18 cellular contexts compared by ENCODE assay signal in the genomic region with DNA sequence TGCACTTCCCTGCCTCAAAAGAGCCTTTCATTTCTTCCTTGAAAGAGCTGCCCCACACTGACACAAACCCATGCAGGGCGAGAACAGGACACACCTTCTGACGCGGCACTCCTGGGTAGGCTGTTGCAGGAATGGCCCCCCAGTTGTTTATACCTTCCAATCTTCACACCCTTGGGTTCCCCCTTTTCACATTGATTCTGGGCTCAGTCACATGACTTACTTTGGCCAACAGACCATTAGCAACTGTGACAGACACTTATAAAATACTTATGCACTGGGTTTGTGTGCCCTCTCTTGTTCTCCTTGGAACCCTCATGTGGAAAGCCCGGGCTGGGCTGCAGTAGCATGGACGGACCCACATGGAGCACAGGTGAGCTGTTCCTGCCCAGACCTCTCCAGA.
DNase-seq lines count a peak whose midpoint lies in the region; ATAC-seq lines count a peak whose summit lies in the region.
"Had no signal": no experiment of that assay in that cellular context is flagged by ENCODE, and none has a peak within 500 bp of the region (broad histone marks: within the 10 kb centered on the region; RNA-seq: fewer than 3 reads in every experiment).

No MANE protein-coding gene starts in this region.

- peaks cover 56% of the 10 kb centered on the region for H3K4me1 ChIP-seq in CD4-positive, alpha-beta memory T cell (ENCODE audit: insufficient read depth, low read length)

- H3K4me1 Mint-ChIP-seq in T-helper 2 cell treated with Interferon-gamma antibody and Interleukin-4, amounts not matched to agents 5 μg/mL and 100 μg/mL, for 36 hours (ENCODE audit: low read depth), result peaks cover 80% of the 10 kb centered on the region
- H3K4me1 Mint-ChIP-seq in CD4-positive, alpha-beta memory T cell, result peaks cover 45 to 65% (median 56%) of the 10 kb centered on the region in 4 donors
- peaks cover 53% of the 10 kb centered on the region for H3K4me1 Mint-ChIP-seq in T-helper 17 cell
- peaks cover 63% of the 10 kb centered on the region for H3K4me1 Mint-ChIP-seq in central memory CD8-positive, alpha-beta T cell

- no peaks in the 10 kb centered on the region for H3K27me3 ChIP-seq in CD4-positive, alpha-beta memory T cell (ENCODE audit: insufficient read depth, low read length)
- H3K27me3 ChIP-seq: foreskin keratinocyte, spleen had no signal

- peak overlapping the region; percentile 52 for H3K4me3 Mint-ChIP-seq in T-helper 2 cell treated with Interferon-gamma antibody and Interleukin-4, amounts not matched to agents 5 μg/mL and 100 μg/mL, for 36 hours
- peak overlapping the region in 2 of 8 donors; percentile 9 to 25 for H3K4me3 Mint-ChIP-seq in CD4-positive, alpha-beta memory T cell
- no peak overlapping the region for H3K4me3 Mint-ChIP-seq in T-helper 17 cell
- H3K4me3 Mint-ChIP-seq in central memory CD8-positive, alpha-beta T cell, result peak overlapping the region; percentile 51
- H3K4me3 Mint-ChIP-seq: naive B cell, WTC11 had no signal

- H3K36me3 Mint-ChIP-seq in T-helper 2 cell treated with Interferon-gamma antibody and Interleukin-4, amounts not matched to agents 5 μg/mL and 100 μg/mL, for 36 hours (ENCODE audit: low read depth), result peaks cover 17% of the 10 kb centered on the region
- no peaks in the 10 kb centered on the region for H3K36me3 Mint-ChIP-seq in CD4-positive, alpha-beta memory T cell
- H3K36me3 Mint-ChIP-seq in T-helper 17 cell (ENCODE audit: low read depth), result peaks cover 2% of the 10 kb centered on the region
- peaks cover 8% of the 10 kb centered on the region for H3K36me3 Mint-ChIP-seq in central memory CD8-positive, alpha-beta T cell (ENCODE audit: insufficient read depth)
- H3K36me3 Mint-ChIP-seq: naive B cell, WTC11 had no signal

- H3K9me3 ChIP-seq in CD4-positive, alpha-beta memory T cell (ENCODE audit: control insufficient read depth in 1 of 2, low read length in 2 of 2), result no peaks in the 10 kb centered on the region
- H3K9me3 ChIP-seq in T-helper 17 cell (ENCODE audit: control insufficient read depth, low read length, poor library complexity, severe bottlenecking), result no peaks in the 10 kb centered on the region
- H3K9me3 ChIP-seq: spleen had no signal

- CTCF ChIA-PET in CD4-positive, alpha-beta memory T cell (lab: Charles Lee; ENCODE audit: partially characterized antibody), result interaction anchor here (1.1 to 3.8 kb wide), 4 partner anchors 10 to 150 kb away, joined by 5 to 20 read pairs (median 6); partner anchors contain the start of gene ATXN7L1

- H3K27me3 Mint-ChIP-seq in T-helper 2 cell treated with Interferon-gamma antibody and Interleukin-4, amounts not matched to agents 5 μg/mL and 100 μg/mL, for 36 hours (ENCODE audit: low read depth), result no peaks in the 10 kb centered on the region
- H3K27me3 Mint-ChIP-seq in CD4-positive, alpha-beta memory T cell, result no peaks in the 10 kb centered on the region
- no peaks in the 10 kb centered on the region for H3K27me3 Mint-ChIP-seq in T-helper 17 cell
- H3K27me3 Mint-ChIP-seq in central memory CD8-positive, alpha-beta T cell, result no peaks in the 10 kb centered on the region

- peaks cover 7% of the 10 kb centered on the region for H3K9me3 Mint-ChIP-seq in T-helper 2 cell treated with Interferon-gamma antibody and Interleukin-4, amounts not matched to agents 5 μg/mL and 100 μg/mL, for 36 hours
- peaks cover 0 to 1% (median 0%) of the 10 kb centered on the region in 8 donors for H3K9me3 Mint-ChIP-seq in CD4-positive, alpha-beta memory T cell
- H3K9me3 Mint-ChIP-seq in central memory CD8-positive, alpha-beta T cell, result peaks cover 5% of the 10 kb centered on the region
- H3K9me3 Mint-ChIP-seq: WTC11 had no signal

- intact Hi-C loops in CD4-positive, alpha-beta memory T cell (cut with micrococcal nuclease), result loop anchor here (2.0 to 5.0 kb wide), 2 partner anchors 15 to 115 kb away; no protein-coding TSS in a partner anchor

- no peak overlapping the region for H3K4me3 ChIP-seq in CD4-positive, alpha-beta memory T cell (ENCODE audit: low read length in 2 of 2)
- H3K4me3 ChIP-seq: spleen had no signal

- POLR2A ChIA-PET in CD4-positive, alpha-beta memory T cell (lab: Charles Lee; ENCODE audit: partially characterized antibody), result interaction anchor here (1.1 to 5.7 kb wide), 7 partner anchors 42 to 215 kb away, joined by 3 to 53 read pairs (median 5); partner anchors contain the start of gene ATXN7L1

- H3K36me3 ChIP-seq in CD4-positive, alpha-beta memory T cell (ENCODE audit: insufficient read depth, low read length), result no peaks in the 10 kb centered on the region
- H3K36me3 ChIP-seq: spleen had no signal

- DNase-seq in T-helper 2 cell treated with Interferon-gamma antibody and Interleukin-4, amounts not matched to agents 5 μg/mL and 100 μg/mL, for 36 hours (ENCODE audit: low spot score), result no peak
- DNase-seq in T-helper 2 cell (no peak), T-helper 17 cell (no peak), activated gamma-delta T cell treated with Interleukin-2 at 50 U/mL for 16 hours (no peak)
- no peak for DNase-seq in CD4-positive, alpha-beta memory T cell
- no peak for DNase-seq in central memory CD8-positive, alpha-beta T cell (ENCODE audit: low spot score in 2 of 2)
- DNase-seq: activated gamma-delta T cell, foreskin keratinocyte, GOT3, naive B cell, NCI-H1417, NCI-H524, spleen, trophoblast cell had no signal

- peak overlapping the region; percentile 81 for H3K27ac Mint-ChIP-seq in T-helper 2 cell treated with Interferon-gamma antibody and Interleukin-4, amounts not matched to agents 5 μg/mL and 100 μg/mL, for 36 hours
- H3K27ac Mint-ChIP-seq in CD4-positive, alpha-beta memory T cell, result peak overlapping the region in 6 of 7 donors; percentile 12 to 84 (median 49)
- H3K27ac Mint-ChIP-seq in T-helper 17 cell, result peak overlapping the region; percentile 82
- peak overlapping the region; percentile 92 for H3K27ac Mint-ChIP-seq in central memory CD8-positive, alpha-beta T cell (ENCODE audit: low read depth)
- H3K27ac Mint-ChIP-seq: WTC11 had no signal

- no peak overlapping the region for H3K27ac ChIP-seq in CD4-positive, alpha-beta memory T cell (ENCODE audit: low read depth, low read length)
- H3K27ac ChIP-seq: 22Rv1 had no signal

- ATAC-seq in T-helper 17 cell (no peak), HG03457 (IDR thresholded peaks at IDR 0.05; ENCODE audit: unreplicated experiment) (no peak), HG03196 (IDR thresholded peaks at IDR 0.05; ENCODE audit: unreplicated experiment) (no peak)
- no peak for ATAC-seq in central memory CD8-positive, alpha-beta T cell (replicated peaks; ENCODE audit: extremely low read depth, poor library complexity, severe bottlenecking)
- ATAC-seq: WTC11 had no signal
